8 cellular contexts compared by ENCODE assay signal in the genomic region with DNA sequence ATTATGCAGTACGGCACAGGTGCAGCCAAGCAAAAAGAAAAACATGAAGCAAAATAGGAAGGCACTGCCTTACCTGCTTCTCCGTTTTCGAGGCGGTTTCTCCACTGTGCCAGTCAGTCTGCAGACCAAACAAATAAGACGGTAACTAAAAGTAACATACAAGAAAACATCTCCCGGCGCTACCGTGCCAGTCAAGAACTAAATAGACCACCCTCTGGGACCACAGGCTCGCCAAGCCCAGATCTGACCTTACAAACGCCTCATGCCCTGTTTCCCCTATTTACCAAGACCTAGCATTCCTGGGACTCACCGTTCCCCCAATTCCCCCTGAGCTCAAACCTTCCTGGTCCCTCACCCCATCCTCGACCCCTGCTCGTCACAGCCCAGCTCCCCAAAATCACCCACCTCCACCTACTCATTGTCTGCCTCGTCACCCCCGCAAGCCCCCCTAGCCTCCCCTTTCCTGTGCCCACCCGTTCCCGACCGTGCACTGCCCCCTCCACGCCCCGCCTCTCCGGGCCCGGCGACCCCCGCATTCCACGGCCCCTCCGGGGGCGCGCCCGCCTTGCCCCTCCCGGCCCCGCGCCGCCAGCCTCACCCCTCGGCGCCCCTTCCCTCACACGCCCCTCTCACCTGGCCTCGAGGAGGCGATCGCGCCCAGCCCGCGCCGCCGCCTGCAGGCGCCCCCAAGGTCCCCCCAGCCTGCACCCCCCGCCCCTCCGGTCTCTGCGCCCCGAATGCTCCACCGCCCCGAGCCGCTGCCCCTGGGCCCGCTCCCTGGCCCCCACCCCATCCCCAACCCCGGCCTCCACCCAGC. TPM values are rescaled to one million over a fixed set of nuclear protein-coding genes. Genes with fewer than 3 reads are reported as not detected.
DNase-seq lines count a peak whose midpoint lies in the region; ATAC-seq lines count a peak whose summit lies in the region.

No MANE protein-coding gene starts in this region.

- H3K4me1 ChIP-seq in iPS-15b (ENCODE audit: control insufficient read depth, insufficient read depth, low read length) = peaks cover 7% of the 10 kb centered on the region

- DNase-seq in stimulated activated CD4-positive, alpha-beta T cell treated with anti-CD3 and anti-CD28 coated beads, Interleukin-12 subunit alpha, Interleukin-12 subunit beta, amount 100 ng/mL, for 4 hours = peak; percentile 5
- DNase-seq in stimulated activated CD4-positive, alpha-beta T cell treated with anti-CD3 and anti-CD28 coated beads, Interleukin-1b, Interleukin-23, amount 100 ng/mL, for 48 hours = no peak
- DNase-seq in Jurkat, Clone E6-1 (ENCODE audit: low read depth, low spot score) = no peak
- DNase-seq in activated T-helper 2 cell treated with anti-CD3 and anti-CD28 coated beads, Interferon-gamma antibody, Interleukin-2, Interleukin-4, amounts not matched to agents 10 μg/mL and 5 μg/mL and 100 μg/mL, durations not matched to agents 14 hours and 24 hours and 36 hours (ENCODE audit: low spot score) = no peak
- peak; percentile 7 for DNase-seq in stimulated activated CD4-positive, alpha-beta T cell treated with anti-CD3 and anti-CD28 coated beads, Interleukin-4, amount 100 ng/mL, for 24 hours
- no peak for DNase-seq in COLO829 (ENCODE audit: low spot score)

- ATAC-seq in HG02885 (IDR thresholded peaks at IDR 0.05; ENCODE audit: poor library complexity, unreplicated experiment) = no peak

- no peaks in the 10 kb centered on the region for H3K9me3 Mint-ChIP-seq in activated T-helper 2 cell treated with anti-CD3 and anti-CD28 coated beads, Interferon-gamma antibody, Interleukin-2, Interleukin-4, amounts not matched to agents 10 μg/mL and 5 μg/mL and 100 μg/mL, durations not matched to agents 14 hours and 24 hours and 36 hours

- H3K27ac Mint-ChIP-seq in activated T-helper 2 cell treated with anti-CD3 and anti-CD28 coated beads, Interferon-gamma antibody, Interleukin-2, Interleukin-4, amounts not matched to agents 10 μg/mL and 5 μg/mL and 100 μg/mL, durations not matched to agents 14 hours and 24 hours and 36 hours = peak overlapping the region; percentile 66

- H3K36me3 Mint-ChIP-seq in activated T-helper 2 cell treated with anti-CD3 and anti-CD28 coated beads, Interferon-gamma antibody, Interleukin-2, Interleukin-4, amounts not matched to agents 10 μg/mL and 5 μg/mL and 100 μg/mL, durations not matched to agents 14 hours and 24 hours and 36 hours (ENCODE audit: low read depth) = peaks cover 23% of the 10 kb centered on the region

- intact Hi-C loops in activated T-helper 2 cell treated with anti-CD3 and anti-CD28 coated beads, Interferon-gamma antibody, Interleukin-2, Interleukin-4, amounts not matched to agents 10 μg/mL and 5 μg/mL and 100 μg/mL, durations not matched to agents 14 hours and 24 hours and 36 hours (cut with micrococcal nuclease) = loop anchor here (1.0 to 5.0 kb wide), 4 partner anchors 16 to 368 kb away; partner anchors contain the start of genes ARPC5L, GOLGA1 and RPL35

- peak overlapping the region; percentile 79 for H3K9ac ChIP-seq in iPS-15b (ENCODE audit: low read depth, low read length)

- no peaks in the 10 kb centered on the region for H3K27me3 ChIP-seq in iPS-15b (ENCODE audit: control insufficient read depth, insufficient read depth, low read length)

- peak overlapping the region; percentile 78 for H3K4me3 ChIP-seq in Jurkat, Clone E6-1 (ENCODE audit: low read length)
- peak overlapping the region; percentile 95 for H3K4me3 ChIP-seq in iPS-15b (ENCODE audit: low read depth, low read length)

- H3K4me1 Mint-ChIP-seq in activated T-helper 2 cell treated with anti-CD3 and anti-CD28 coated beads, Interferon-gamma antibody, Interleukin-2, Interleukin-4, amounts not matched to agents 10 μg/mL and 5 μg/mL and 100 μg/mL, durations not matched to agents 14 hours and 24 hours and 36 hours (ENCODE audit: low read depth) = peaks cover 27% of the 10 kb centered on the region

- H3K36me3 ChIP-seq in iPS-15b (ENCODE audit: control insufficient read depth, insufficient read depth, low read length) = no peaks in the 10 kb centered on the region

- no peaks in the 10 kb centered on the region for H3K27me3 Mint-ChIP-seq in activated T-helper 2 cell treated with anti-CD3 and anti-CD28 coated beads, Interferon-gamma antibody, Interleukin-2, Interleukin-4, amounts not matched to agents 10 μg/mL and 5 μg/mL and 100 μg/mL, durations not matched to agents 14 hours and 24 hours and 36 hours (ENCODE audit: low read depth)

- H3K9me3 ChIP-seq in iPS-15b (ENCODE audit: control insufficient read depth, insufficient read depth, low read length) = no peaks in the 10 kb centered on the region

- peak overlapping the region; percentile 97 for H3K4me3 Mint-ChIP-seq in activated T-helper 2 cell treated with anti-CD3 and anti-CD28 coated beads, Interferon-gamma antibody, Interleukin-2, Interleukin-4, amounts not matched to agents 10 μg/mL and 5 μg/mL and 100 μg/mL, durations not matched to agents 14 hours and 24 hours and 36 hours (ENCODE audit: low read depth)

RNA-seq across cellular contexts. Expression of gene SCAI, which starts 0.6 kb away (rescaled TPM):
- polyA plus RNA-seq in Jurkat, Clone E6-1 (2012; ENCODE audit: insufficient read depth, insufficient read length) = 4.8 TPM
- 14.2 and 15.9 TPM in 2 replicates for total RNA-seq in activated T-helper 2 cell treated with anti-CD3 and anti-CD28 coated beads, Interferon-gamma antibody, Interleukin-2, Interleukin-4, amounts not matched to agents 10 μg/mL and 5 μg/mL and 100 μg/mL, durations not matched to agents 14 hours and 24 hours and 36 hours

RNA-seq across cellular contexts. Expression of gene PPP6C, which starts 46.8 kb away (rescaled TPM):
- polyA plus RNA-seq in Jurkat, Clone E6-1 (2012; ENCODE audit: insufficient read depth, insufficient read length) = 58.2 TPM
- total RNA-seq in activated T-helper 2 cell treated with anti-CD3 and anti-CD28 coated beads, Interferon-gamma antibody, Interleukin-2, Interleukin-4, amounts not matched to agents 10 μg/mL and 5 μg/mL and 100 μg/mL, durations not matched to agents 14 hours and 24 hours and 36 hours = 44.3 and 44.9 TPM in 2 replicates

RNA-seq across cellular contexts. Expression of gene RABEPK, which starts 57.6 kb away (rescaled TPM):
- polyA plus RNA-seq in Jurkat, Clone E6-1 (2012; ENCODE audit: insufficient read depth, insufficient read length) = 45.9 TPM
- 32.8 and 34.0 TPM in 2 replicates for total RNA-seq in activated T-helper 2 cell treated with anti-CD3 and anti-CD28 coated beads, Interferon-gamma antibody, Interleukin-2, Interleukin-4, amounts not matched to agents 10 μg/mL and 5 μg/mL and 100 μg/mL, durations not matched to agents 14 hours and 24 hours and 36 hours

Comparison
In these comparisons a context has a peak if more than half of its experiments do, and no peak if none do; other contexts are left out.
1. DNase-seq: peak in stimulated activated CD4-positive, alpha-beta T cell treated with anti-CD3 and anti-CD28 coated beads, Interleukin-12 subunit alpha, Interleukin-12 subunit beta, amount 100 ng/mL, for 4 hours (single experiment) and stimulated activated CD4-positive, alpha-beta T cell treated with anti-CD3 and anti-CD28 coated beads, Interleukin-4, amount 100 ng/mL, for 24 hours (single experiment); none in stimulated activated CD4-positive, alpha-beta T cell treated with anti-CD3 and anti-CD28 coated beads, Interleukin-1b, Interleukin-23, amount 100 ng/mL, for 48 hours (single experiment), Jurkat, Clone E6-1 (single experiment), activated T-helper 2 cell treated with anti-CD3 and anti-CD28 coated beads, Interferon-gamma antibody, Interleukin-2, Interleukin-4, amounts not matched to agents 10 μg/mL and 5 μg/mL and 100 μg/mL, durations not matched to agents 14 hours and 24 hours and 36 hours (single experiment) and COLO829 (single experiment).